ENCODE assay signal across 20 cellular contexts in the genomic region with DNA sequence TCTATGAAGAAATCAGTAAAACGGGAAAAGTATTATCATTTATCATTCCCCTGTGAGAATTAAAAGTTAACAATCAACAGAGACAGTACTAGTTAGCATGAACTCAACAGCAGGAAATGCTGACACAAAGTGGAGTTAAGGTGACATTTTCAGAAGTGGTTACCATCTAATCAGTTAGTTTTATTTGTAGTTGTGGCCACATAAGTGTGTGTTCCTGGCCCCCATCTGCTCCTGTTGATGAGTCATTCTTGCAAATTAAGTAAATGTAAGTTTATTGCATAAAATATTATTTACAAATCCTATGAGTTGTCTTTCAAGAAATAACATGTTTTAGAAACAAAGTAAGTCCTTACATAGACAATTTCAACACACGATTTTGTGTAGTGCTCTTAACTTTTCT. TPM values are rescaled to one million over a fixed set of nuclear protein-coding genes. Genes with fewer than 3 reads are reported as not detected.
"Had no signal": no experiment of that assay in that cellular context is flagged by ENCODE, and none has a peak within 500 bp of the region (broad histone marks: within the 10 kb centered on the region; RNA-seq: fewer than 3 reads in every experiment).

No MANE protein-coding gene starts in this region.

- H3K27ac ChIP-seq: ascending aorta, coronary artery, foreskin keratinocyte, hepatocyte, left lung, prostate gland, skin epidermis, vagina had no signal

- FAIRE-seq: keratinocyte had no signal

- H2AFZ ChIP-seq: hepatocyte had no signal

- ATAC-seq: activated CD8-positive, alpha-beta T cell treated with anti-CD3 and anti-CD28 coated beads, Interleukin-2, amount 10 ng/mL, durations not matched to agents 7 days and 5 days; foreskin keratinocyte; left lung; right cardiac atrium had no signal

- H3K9me3 ChIP-seq: ascending aorta, left lung, prostate gland, vagina had no signal

- H3K9me3 Mint-ChIP-seq: neural crest cell had no signal

- H3K27me3 ChIP-seq: ascending aorta, foreskin keratinocyte, hepatocyte, left lung, vagina had no signal

- H3K4me3 ChIP-seq: ascending aorta, coronary artery, hepatocyte, left lung, prostate gland, skin epidermis, vagina had no signal

- H3K4me3 Mint-ChIP-seq: activated CD4-positive, alpha-beta T cell treated with anti-CD3 and anti-CD28 coated beads, Interleukin-2, amount 10 ng/mL, durations not matched to agents 24 days and 14 days; activated CD8-positive, alpha-beta T cell treated with anti-CD3 and anti-CD28 coated beads, Interleukin-2, amount 10 ng/mL, durations not matched to agents 7 days and 5 days; activated naive CD4-positive, alpha-beta T cell treated with anti-CD3 and anti-CD28 coated beads for 36 hours; activated T-cell treated with anti-CD3 and anti-CD28 coated beads, Interleukin-2, amount 50 U/mL, for 24 hours; central memory CD8-positive, alpha-beta T cell; neural crest cell; stimulated activated naive CD8-positive, alpha-beta T cell treated with anti-CD3 and anti-CD28 coated beads, Interleukin-15, Interleukin-2, amounts not matched to agents 100 ng/mL and 50 ng/mL, for 24 hours; T-helper 1 cell treated with Interleukin-12 subunit alpha and Interleukin-12 subunit beta and Interleukin-4 antibody, amounts not matched to agents 30 μg/mL and 1 μg/mL, for 36 hours had no signal

- DNase-seq: activated CD4-positive, alpha-beta T cell treated with anti-CD3 and anti-CD28 coated beads, Interleukin-2, amount 10 ng/mL, durations not matched to agents 24 days and 14 days; activated CD8-positive, alpha-beta T cell treated with anti-CD3 and anti-CD28 coated beads, Interleukin-2, amount 10 ng/mL, durations not matched to agents 7 days and 5 days; activated naive CD4-positive, alpha-beta T cell treated with anti-CD3 and anti-CD28 coated beads for 36 hours; activated T-cell treated with anti-CD3 and anti-CD28 coated beads, Interleukin-2, amount 50 U/mL, for 24 hours; foreskin keratinocyte; left lung; midbrain; right cardiac atrium; trophoblast cell had no signal

- H3K27me3 Mint-ChIP-seq: activated CD4-positive, alpha-beta T cell treated with anti-CD3 and anti-CD28 coated beads, Interleukin-2, amount 10 ng/mL, durations not matched to agents 24 days and 14 days; activated T-cell treated with anti-CD3 and anti-CD28 coated beads, Interleukin-2, amount 50 U/mL, for 24 hours; central memory CD8-positive, alpha-beta T cell; stimulated activated naive CD8-positive, alpha-beta T cell treated with anti-CD3 and anti-CD28 coated beads, Interleukin-15, Interleukin-2, amounts not matched to agents 100 ng/mL and 50 ng/mL, for 24 hours had no signal

- H3K36me3 ChIP-seq: ascending aorta, left lung, prostate gland, vagina had no signal

- H3K4me2 ChIP-seq: hepatocyte had no signal

- H3K4me1 Mint-ChIP-seq: activated CD4-positive, alpha-beta T cell treated with anti-CD3 and anti-CD28 coated beads, Interleukin-2, amount 10 ng/mL, durations not matched to agents 24 days and 14 days; central memory CD8-positive, alpha-beta T cell; neural crest cell had no signal

- H3K4me1 ChIP-seq: ascending aorta, foreskin keratinocyte, left lung, prostate gland, vagina had no signal

- H3K79me2 ChIP-seq: hepatocyte had no signal

- H3K27ac Mint-ChIP-seq: activated CD4-positive, alpha-beta T cell treated with anti-CD3 and anti-CD28 coated beads, Interleukin-2, amount 10 ng/mL, durations not matched to agents 24 days and 14 days; activated CD8-positive, alpha-beta T cell treated with anti-CD3 and anti-CD28 coated beads, Interleukin-2, amount 10 ng/mL, durations not matched to agents 7 days and 5 days; activated naive CD4-positive, alpha-beta T cell treated with anti-CD3 and anti-CD28 coated beads for 36 hours; activated T-cell treated with anti-CD3 and anti-CD28 coated beads, Interleukin-2, amount 50 U/mL, for 24 hours; stimulated activated naive CD8-positive, alpha-beta T cell treated with anti-CD3 and anti-CD28 coated beads, Interleukin-15, Interleukin-2, amounts not matched to agents 100 ng/mL and 50 ng/mL, for 24 hours; T-helper 1 cell treated with Interleukin-12 subunit alpha and Interleukin-12 subunit beta and Interleukin-4 antibody, amounts not matched to agents 30 μg/mL and 1 μg/mL, for 36 hours had no signal

RNA-seq across cellular contexts. Expression of gene BNC2, which starts 8.9 kb away (rescaled TPM):
- total RNA-seq: activated CD4-positive, alpha-beta T cell treated with anti-CD3 and anti-CD28 coated beads, Interleukin-2, amount 10 ng/mL, durations not matched to agents 24 days and 14 days; activated CD8-positive, alpha-beta T cell treated with anti-CD3 and anti-CD28 coated beads, Interleukin-2, amount 10 ng/mL, durations not matched to agents 7 days and 5 days; activated naive CD4-positive, alpha-beta T cell treated with anti-CD3 and anti-CD28 coated beads for 36 hours had no signal
